Comparison of ENCODE assay signal across 24 cellular contexts in the genomic region with DNA sequence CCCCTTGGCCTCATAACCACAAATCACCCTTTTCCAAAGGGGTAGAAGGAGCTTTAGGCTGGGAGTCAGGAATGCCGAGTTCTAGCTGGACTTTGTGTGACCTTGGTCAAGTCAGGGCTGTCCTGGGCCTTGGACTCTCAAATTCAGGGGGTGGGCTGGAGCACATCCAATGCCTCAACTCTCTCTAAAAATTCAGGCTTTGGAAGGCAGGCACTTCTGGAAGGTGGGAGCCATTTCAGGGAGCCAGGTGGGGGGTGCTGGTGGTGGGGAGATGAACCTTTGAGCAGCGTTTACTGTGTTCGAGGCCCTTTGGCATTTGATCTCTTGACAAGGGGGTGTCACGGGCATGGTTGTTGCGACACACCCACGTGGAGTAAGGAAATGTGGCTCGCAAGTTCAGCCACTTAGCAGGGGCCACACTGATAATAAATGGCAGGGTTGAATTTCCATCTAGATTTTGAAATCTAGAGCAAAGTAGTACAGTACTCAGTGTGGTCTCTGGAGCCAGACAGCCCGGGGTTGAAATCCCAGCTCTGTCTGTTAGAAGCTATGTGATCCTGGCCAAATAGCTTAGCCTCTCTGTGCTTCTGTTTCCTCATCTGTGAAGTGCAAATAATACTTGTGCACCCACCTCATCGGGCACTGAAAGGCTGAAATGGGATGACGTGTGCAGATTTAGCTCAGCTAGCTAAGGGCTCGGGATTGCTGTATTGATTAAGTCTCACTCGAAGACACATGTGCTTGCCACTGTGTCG. TPM values are rescaled to one million over a fixed set of nuclear protein-coding genes. Genes with fewer than 3 reads are reported as not detected.
DNase-seq lines count a peak whose midpoint lies in the region; ATAC-seq and TF ChIP-seq lines count a peak whose summit lies in the region.
"Had no signal": no experiment of that assay in that cellular context is flagged by ENCODE, and none has a peak within 500 bp of the region (broad histone marks: within the 10 kb centered on the region; RNA-seq: fewer than 3 reads in every experiment).

No MANE protein-coding gene starts in this region.

- H3K4me1 Mint-ChIP-seq in brain (peaks cover 73% of the 10 kb centered on the region), nephron (peaks cover 77% of the 10 kb centered on the region), type B pancreatic cell (ENCODE audit: unreplicated experiment) (peaks cover 54% of the 10 kb centered on the region)

- intact Hi-C loops in heart right ventricle (cut with DNase I): no loop called here

- 88 to 95% methylated on average over 13 of the region's 13 CpGs for WGBS in heart right ventricle, 2 donors

- H3K36me3 Mint-ChIP-seq in brain: no peaks in the 10 kb centered on the region
- no peaks in the 10 kb centered on the region for H3K36me3 Mint-ChIP-seq in nephron (ENCODE audit: low read depth)
- H3K36me3 Mint-ChIP-seq in type B pancreatic cell: no peaks in the 10 kb centered on the region
- H3K36me3 Mint-ChIP-seq: activated CD4-positive, alpha-beta memory T cell treated with anti-CD3 and anti-CD28 coated beads for 36 hours had no signal

- H3K27me3 ChIP-seq in right atrium auricular region (no peaks in the 10 kb centered on the region), heart right ventricle (no peaks in the 10 kb centered on the region)
- H3K27me3 ChIP-seq: heart left ventricle, left lung, MG63, Peyer's patch had no signal

- no peak overlapping the region for H3K4me3 Mint-ChIP-seq in brain
- no peak overlapping the region for H3K4me3 Mint-ChIP-seq in nephron
- no peak overlapping the region for H3K4me3 Mint-ChIP-seq in type B pancreatic cell
- H3K4me3 Mint-ChIP-seq: activated B cell treated with CpG ODN at 0.5 μM for 24 hours; activated CD4-positive, alpha-beta memory T cell treated with anti-CD3 and anti-CD28 coated beads for 36 hours; H9 had no signal

- H3K4me3 ChIP-seq in right atrium auricular region (no peak overlapping the region), heart right ventricle (no peak overlapping the region)
- H3K4me3 ChIP-seq: A549, heart left ventricle, left lung, MG63, Peyer's patch had no signal

- H3K27me3 Mint-ChIP-seq in brain: peaks cover 3% of the 10 kb centered on the region
- H3K27me3 Mint-ChIP-seq in nephron (ENCODE audit: low read depth): no peaks in the 10 kb centered on the region
- H3K27me3 Mint-ChIP-seq in type B pancreatic cell: no peaks in the 10 kb centered on the region

- TF ChIP-seq CTCF in right atrium auricular region (IDR thresholded peaks at IDR 0.05) (no peak), heart right ventricle (IDR thresholded peaks at IDR 0.05) (no peak), brain (conservative IDR thresholded peaks at IDR 0.05) (no peak), nephron (IDR thresholded peaks at IDR 0.05; ENCODE audit: unreplicated experiment in 3 of 3) (no peak), type B pancreatic cell (conservative IDR thresholded peaks at IDR 0.05) (no peak)

- no peak for DNase-seq in right atrium auricular region (ENCODE audit: low spot score)
- DNase-seq in heart right ventricle: no peak
- no peak for DNase-seq in type B pancreatic cell (ENCODE audit: extremely low spot score, unreplicated experiment)
- no peak for DNase-seq in Ammon's horn (ENCODE audit: low spot score)
- DNase-seq: activated B cell treated with CpG ODN at 0.5 μM for 24 hours; activated CD4-positive, alpha-beta memory T cell treated with anti-CD3 and anti-CD28 coated beads for 36 hours; activated gamma-delta T cell treated with Interleukin-2 at 50 U/mL for 16 hours; amygdala; C1 segment of cervical spinal cord; H9; MG63; NCI-H1436; NCI-H524; Peyer's patch; SK-N-SH had no signal

- H3K27ac ChIP-seq in right atrium auricular region (peak overlapping the region; percentile 68 to 78), heart right ventricle (no peak overlapping the region)
- H3K27ac ChIP-seq: A549, left lung had no signal

- no peaks in the 10 kb centered on the region for H3K36me3 ChIP-seq in right atrium auricular region
- H3K36me3 ChIP-seq in heart right ventricle: no peaks in the 10 kb centered on the region
- H3K36me3 ChIP-seq: heart left ventricle, left lung, MG63, Peyer's patch had no signal

- ATAC-seq in heart right ventricle (no peak), HG02970 (IDR thresholded peaks at IDR 0.05; ENCODE audit: low FRiP score, unreplicated experiment) (no peak), GM18873 (IDR thresholded peaks at IDR 0.05; ENCODE audit: low FRiP score, unreplicated experiment) (no peak)
- ATAC-seq: A549, left lung had no signal

- peaks cover 0 to 61% of the 10 kb centered on the region in 2 donors for H3K4me1 ChIP-seq in right atrium auricular region
- peaks cover 3 to 68% (median 41%) of the 10 kb centered on the region in 9 donors for H3K4me1 ChIP-seq in heart right ventricle
- H3K4me1 ChIP-seq: A549 had no signal

- H3K9me3 Mint-ChIP-seq in brain (peaks cover 0 to 5% (median 0%) of the 10 kb centered on the region in 5 experiments), nephron (no peaks in the 10 kb centered on the region), type B pancreatic cell (no peaks in the 10 kb centered on the region)
- H3K9me3 Mint-ChIP-seq: activated B cell treated with CpG ODN at 0.5 μM for 24 hours; activated CD4-positive, alpha-beta memory T cell treated with anti-CD3 and anti-CD28 coated beads for 36 hours; H9 had no signal

- H3K27ac Mint-ChIP-seq in brain (peak overlapping the region in 3 of 5 experiments; percentile 72 to 92 (median 86)), nephron (peak overlapping the region; percentile 77 to 89 (median 78)), type B pancreatic cell (peak overlapping the region; percentile 39)
- H3K27ac Mint-ChIP-seq: activated B cell treated with CpG ODN at 0.5 μM for 24 hours; activated CD4-positive, alpha-beta memory T cell treated with anti-CD3 and anti-CD28 coated beads for 36 hours had no signal

- H3K9me3 ChIP-seq in right atrium auricular region (no peaks in the 10 kb centered on the region), heart right ventricle (no peaks in the 10 kb centered on the region)
- H3K9me3 ChIP-seq: A549, heart left ventricle, left lung, MG63, Peyer's patch, SK-N-SH had no signal

RNA-seq across cellular contexts. Expression of gene CIBAR2, which starts 47.1 kb away (rescaled TPM):
- total RNA-seq in right atrium auricular region: not detected
- not detected for total RNA-seq in heart right ventricle
- not detected for polyA plus RNA-seq in heart right ventricle
- 2.4 TPM for polyA plus RNA-seq in brain (ENCODE audit: insufficient read depth, low read depth, low replicate concordance)
- total RNA-seq in type B pancreatic cell (ENCODE audit: low replicate concordance): 1.3 and 4.9 TPM in 2 replicates
- total RNA-seq: activated B cell treated with CpG ODN at 0.5 μM for 24 hours; activated CD4-positive, alpha-beta memory T cell treated with anti-CD3 and anti-CD28 coated beads for 36 hours; dermis microvascular lymphatic vessel endothelial cell; H9; heart left ventricle; Peyer's patch; urinary bladder had no signal
- polyA plus RNA-seq: A549, heart left ventricle, urinary bladder had no signal

Comparison
In these comparisons a context has a peak if more than half of its experiments do, and no peak if none do; other contexts are left out.
1. H3K27ac ChIP-seq: peak in right atrium auricular region (2 of 2); none in heart right ventricle (0 of 10).
2. Peak in every context shown above with its lines, with median percentiles within 50 percentile points of each other: H3K27ac Mint-ChIP-seq.